10 cellular contexts compared by ENCODE assay signal in the genomic region with DNA sequence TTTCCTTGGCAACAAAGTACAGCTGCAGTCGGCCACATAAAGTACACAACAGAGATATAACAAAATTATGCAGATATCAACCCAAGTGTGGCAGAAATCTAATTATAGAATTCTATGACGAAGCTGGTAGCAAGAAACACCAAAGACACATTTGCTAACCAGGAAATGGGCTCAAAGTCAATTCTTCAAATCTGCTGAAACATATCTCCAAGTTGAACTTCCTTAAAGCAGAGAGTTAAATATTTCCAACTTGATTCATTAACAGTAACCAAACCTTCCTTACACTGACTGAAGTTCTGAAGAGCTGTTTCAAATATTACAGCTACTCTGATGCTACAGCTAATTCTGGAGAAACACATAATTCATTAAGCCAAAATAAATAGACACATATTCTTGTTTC.
A peak's percentile ranks its signal among the peaks of the same experiment; 100 is the strongest.
DNase-seq lines count a peak whose midpoint lies in the region; ATAC-seq and TF ChIP-seq lines count a peak whose summit lies in the region.
"Had no signal": no experiment of that assay in that cellular context is flagged by ENCODE, and none has a peak within 500 bp of the region (broad histone marks: within the 10 kb centered on the region; RNA-seq: fewer than 3 reads in every experiment).

No MANE protein-coding gene starts in this region.

- H3K9me3 ChIP-seq in BLaER1 (no peaks in the 10 kb centered on the region), OCI-LY3 (ENCODE audit: insufficient read depth, low read length) (no peaks in the 10 kb centered on the region)

- no peaks in the 10 kb centered on the region for H3K27me3 Mint-ChIP-seq in naive thymus-derived CD8-positive, alpha-beta T cell

- peaks cover 98% of the 10 kb centered on the region for H4K20me1 ChIP-seq in BLaER1
- peaks cover 12% of the 10 kb centered on the region for H4K20me1 ChIP-seq in OCI-LY3 (ENCODE audit: insufficient read depth, low read length)

- peaks cover 9 to 90% (median 16%) of the 10 kb centered on the region in 3 donors for H3K36me3 Mint-ChIP-seq in naive thymus-derived CD8-positive, alpha-beta T cell

- no peak for ATAC-seq in naive thymus-derived CD8-positive, alpha-beta T cell

- DNase-seq in epithelial cell of esophagus (ENCODE audit: low read depth) (peak; percentile 13), NCI-H1436 (lab: John Stamatoyannopoulos, UW) (no peak), NCI-H1092 treated with DMSO at 0.1 percent for 48 hours (lab: John Stamatoyannopoulos, UW) (no peak), NCI-H345 (lab: John Stamatoyannopoulos, UW) (no peak), AML-193 (lab: John Stamatoyannopoulos, UW) (no peak)
- DNase-seq in naive thymus-derived CD8-positive, alpha-beta T cell: no peak
- DNase-seq: stimulated activated CD8-positive, alpha-beta memory T cell treated with anti-CD3 and anti-CD28 coated beads, Interleukin-4, amount 100 ng/mL, for 48 hours had no signal

- no peak overlapping the region for H3K4me3 Mint-ChIP-seq in naive thymus-derived CD8-positive, alpha-beta T cell

- H3K36me3 ChIP-seq in BLaER1 (peaks cover 85% of the 10 kb centered on the region), OCI-LY3 (replicated peaks; ENCODE audit: low read depth, low read length) (peaks cover 24% of the 10 kb centered on the region)

- H3K4me1 Mint-ChIP-seq in naive thymus-derived CD8-positive, alpha-beta T cell: peaks cover 20 to 57% (median 39%) of the 10 kb centered on the region in 4 donors

- no peaks in the 10 kb centered on the region for H3K27me3 ChIP-seq in BLaER1
- H3K27me3 ChIP-seq in OCI-LY3 (ENCODE audit: low read depth, low read length): no peaks in the 10 kb centered on the region

- no peak overlapping the region for H2AFZ ChIP-seq in OCI-LY3 (ENCODE audit: low read depth, low read length)

- no peak overlapping the region for H3K4me3 ChIP-seq in BLaER1
- H3K4me3 ChIP-seq in OCI-LY3 (ENCODE audit: low read length): no peak overlapping the region
- no peak overlapping the region for H3K4me3 ChIP-seq in epithelial cell of esophagus (ENCODE audit: low read length)
- H3K4me3 ChIP-seq: coronary artery had no signal

- H3K9ac ChIP-seq in BLaER1 (no peak overlapping the region), OCI-LY3 (ENCODE audit: low read length) (no peak overlapping the region)

- peak overlapping the region; percentile 57 for H3K4me2 ChIP-seq in BLaER1
- H3K4me2 ChIP-seq in OCI-LY3 (ENCODE audit: low read length): no peak overlapping the region

- no peak overlapping the region; the same call in 1 of the 2 replicates for H3K27ac ChIP-seq in BLaER1
- peak overlapping the region; percentile 28 for H3K27ac ChIP-seq in OCI-LY3 (ENCODE audit: low read length)

- TF ChIP-seq CTCF in OCI-LY3 (IDR thresholded peaks at IDR 0.05; ENCODE audit: low read depth, low read length) (no peak), epithelial cell of esophagus (IDR thresholded peaks at IDR 0.05; ENCODE audit: insufficient read depth, low read depth, low read length, missing control alignments) (no peak)

- POLR2A ChIA-PET in naive thymus-derived CD8-positive, alpha-beta T cell (lab: Charles Lee): interaction anchor here (0.6 kb wide), 1 partner anchor 28 kb away, joined by 3 read pairs; no protein-coding TSS in a partner anchor

- H3K27ac Mint-ChIP-seq in naive thymus-derived CD8-positive, alpha-beta T cell: peak overlapping the region in 9 of 10 donors; percentile 2 to 83 (median 47)

- no peaks in the 10 kb centered on the region for H3K9me3 Mint-ChIP-seq in naive thymus-derived CD8-positive, alpha-beta T cell

- H3K4me1 ChIP-seq in BLaER1 (peaks cover 59% of the 10 kb centered on the region), OCI-LY3 (ENCODE audit: low read length) (peaks cover 7% of the 10 kb centered on the region)

- H3K79me2 ChIP-seq in OCI-LY3 (ENCODE audit: low read length): peaks cover 61% of the 10 kb centered on the region
